In the genomic region with DNA sequence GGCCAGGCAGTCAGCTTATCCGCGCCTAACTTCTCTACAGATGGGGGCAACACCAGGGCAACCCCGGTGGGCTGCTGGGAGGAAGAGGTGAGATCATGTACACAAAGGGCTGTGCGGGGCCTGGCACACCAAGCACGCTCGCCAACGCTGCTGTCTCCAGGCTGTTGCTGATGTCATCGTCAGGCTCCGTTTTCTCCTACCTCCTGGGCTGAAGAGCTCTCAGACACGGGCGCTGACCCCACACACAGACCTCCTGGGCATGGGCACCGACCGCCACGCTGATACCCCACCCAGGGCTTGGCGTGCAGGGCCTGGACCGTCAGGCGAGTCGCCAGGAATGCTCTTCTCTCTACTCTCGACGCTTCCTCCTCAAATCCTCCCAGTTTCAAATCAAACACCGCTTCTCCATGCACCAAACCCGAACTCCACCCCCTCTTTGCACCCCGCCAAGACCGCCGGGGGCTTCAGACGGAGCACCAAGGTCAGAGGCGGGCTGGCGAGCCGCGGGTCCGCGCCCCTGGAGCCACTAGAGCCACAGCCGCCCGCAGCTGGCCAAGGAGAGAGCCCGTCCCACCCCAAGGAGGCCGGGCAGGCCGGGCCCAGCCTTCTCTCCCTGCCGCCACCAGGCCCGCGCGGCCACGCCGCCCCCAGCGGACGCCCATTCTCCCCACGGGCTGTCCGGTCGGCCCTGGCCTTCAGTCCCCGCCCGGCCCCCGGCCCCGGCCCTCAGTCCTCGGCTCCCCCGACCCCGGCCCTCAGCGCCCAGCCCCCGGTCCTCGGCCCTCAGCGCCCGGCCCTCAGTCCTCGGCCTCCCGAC, we compare ENCODE assay signal across 8 cellular contexts. TPM values are rescaled to one million over a fixed set of nuclear protein-coding genes. Genes with fewer than 3 reads are reported as not detected.
DNase-seq lines count a peak whose midpoint lies in the region; ATAC-seq, FAIRE-seq and TF ChIP-seq lines count a peak whose summit lies in the region.

No MANE protein-coding gene starts in this region.

- H3K4me3 ChIP-seq in foreskin fibroblast (ENCODE audit: low read depth in 1 of 2, low read length in 2 of 2) (peak overlapping the region; percentile 64 to 67), pancreas (peak overlapping the region; percentile 57 to 89 (median 74))

- ATAC-seq in HG02885 (IDR thresholded peaks at IDR 0.05; ENCODE audit: poor library complexity, unreplicated experiment) (peak; percentile 6), pancreas (peak; percentile 41 to 57 (median 50)), GM21825 (IDR thresholded peaks at IDR 0.05; ENCODE audit: unreplicated experiment) (no peak)
- no peak for ATAC-seq in activated CD8-positive, alpha-beta T cell treated with anti-CD3 and anti-CD28 coated beads, Interleukin-2, amount 10 ng/mL, durations not matched to agents 7 days and 5 days

- TF ChIP-seq CTCF in foreskin fibroblast (IDR thresholded peaks at IDR 0.05; ENCODE audit: low read depth, low read length) (no peak), pancreas (IDR thresholded peaks at IDR 0.05) (no peak)

- H3K36me3 ChIP-seq in pancreas = no peaks in the 10 kb centered on the region

- CTCF ChIA-PET in activated CD8-positive, alpha-beta T cell treated with anti-CD3 and anti-CD28 coated beads, Interleukin-2, amount 10 ng/mL, durations not matched to agents 7 days and 5 days (lab: Charles Lee) = interaction anchor here (0.8 to 5.6 kb wide), 18 partner anchors 8 to 147 kb away, joined by 3 to 23 read pairs (median 4); a partner anchor contains a TSS

- H3K27ac ChIP-seq in pancreas = peak overlapping the region; percentile 34 to 48 (median 44)

- 2 to 6% methylated on average over 32 to 62 of the region's 62 CpGs for WGBS in pancreas, 2 donors

- H3K27ac Mint-ChIP-seq in activated CD8-positive, alpha-beta T cell treated with anti-CD3 and anti-CD28 coated beads, Interleukin-2, amount 10 ng/mL, durations not matched to agents 7 days and 5 days = peak overlapping the region; percentile 84

- peaks cover 26 to 39% (median 33%) of the 10 kb centered on the region in 3 donors for H3K4me1 ChIP-seq in pancreas

- intact Hi-C loops in pancreas (cut with DNase I) = no loop called here

- H3K4me3 Mint-ChIP-seq in activated CD8-positive, alpha-beta T cell treated with anti-CD3 and anti-CD28 coated beads, Interleukin-2, amount 10 ng/mL, durations not matched to agents 7 days and 5 days = peak overlapping the region; percentile 93

- no peaks in the 10 kb centered on the region for H3K9me3 Mint-ChIP-seq in activated CD8-positive, alpha-beta T cell treated with anti-CD3 and anti-CD28 coated beads, Interleukin-2, amount 10 ng/mL, durations not matched to agents 7 days and 5 days (ENCODE audit: insufficient read depth)

- H3K9me3 ChIP-seq in pancreas = no peaks in the 10 kb centered on the region

- no peaks in the 10 kb centered on the region for H3K27me3 ChIP-seq in pancreas

- DNase-seq in AG20443 (ENCODE audit: low spot score) (peak; percentile 84), foreskin fibroblast (peak; percentile 40 to 73), pancreas (peak in 5 of 6 donors; percentile 42 to 87 (median 65)), HuH-7 (ENCODE audit: low spot score) (no peak)
- peak; percentile 65 for DNase-seq in activated CD8-positive, alpha-beta T cell treated with anti-CD3 and anti-CD28 coated beads, Interleukin-2, amount 10 ng/mL, durations not matched to agents 7 days and 5 days
- DNase-seq in activated CD4-positive, CD25-positive, alpha-beta regulatory T cell (lab: John Stamatoyannopoulos, UW) = no peak

- POLR2A ChIA-PET in activated CD8-positive, alpha-beta T cell treated with anti-CD3 and anti-CD28 coated beads, Interleukin-2, amount 10 ng/mL, durations not matched to agents 7 days and 5 days (lab: Charles Lee) = interaction anchor here (0.6 to 2.2 kb wide), 7 partner anchors 24 to 146 kb away, joined by 3 to 11 read pairs (median 3); a partner anchor contains a TSS

- FAIRE-seq in pancreas (lab: Jason Lieb, UNC) = no peak

- H3K4me1 Mint-ChIP-seq in activated CD8-positive, alpha-beta T cell treated with anti-CD3 and anti-CD28 coated beads, Interleukin-2, amount 10 ng/mL, durations not matched to agents 7 days and 5 days (ENCODE audit: low read depth) = peaks cover 63% of the 10 kb centered on the region

- peaks cover 25% of the 10 kb centered on the region for H3K36me3 Mint-ChIP-seq in activated CD8-positive, alpha-beta T cell treated with anti-CD3 and anti-CD28 coated beads, Interleukin-2, amount 10 ng/mL, durations not matched to agents 7 days and 5 days (ENCODE audit: low read depth)

- peaks cover 7% of the 10 kb centered on the region for H3K27me3 Mint-ChIP-seq in activated CD8-positive, alpha-beta T cell treated with anti-CD3 and anti-CD28 coated beads, Interleukin-2, amount 10 ng/mL, durations not matched to agents 7 days and 5 days (ENCODE audit: low read depth)

RNA-seq across cellular contexts. Expression of a gene that starts 0.8 kb away (rescaled TPM):
- 100 to 1,000 TPM; 177 to 183 TPM for total RNA-seq in activated CD8-positive, alpha-beta T cell treated with anti-CD3 and anti-CD28 coated beads, Interleukin-2, amount 10 ng/mL, durations not matched to agents 7 days and 5 days
- total RNA-seq in pancreas = 10 to 100 TPM; 36.8 to 76.2 (median 56.1) TPM
- polyA plus RNA-seq in pancreas = 10 to 100 TPM; 51.8 to 76.5 TPM

RNA-seq across cellular contexts. Expression of a gene that starts 7.3 kb away (rescaled TPM):
- total RNA-seq in activated CD8-positive, alpha-beta T cell treated with anti-CD3 and anti-CD28 coated beads, Interleukin-2, amount 10 ng/mL, durations not matched to agents 7 days and 5 days = 1 to 10 TPM; 4.1 to 4.2 TPM
- 10 to 100 TPM in 1 of 6 donors, 1 to 10 TPM in 5; 4.1 to 44.3 (median 6.4) TPM for total RNA-seq in pancreas
- 1 to 10 TPM; 2.1 to 4.8 TPM for polyA plus RNA-seq in pancreas

RNA-seq across cellular contexts. Expression of a gene that starts 12.6 kb away (rescaled TPM):
- total RNA-seq in activated CD8-positive, alpha-beta T cell treated with anti-CD3 and anti-CD28 coated beads, Interleukin-2, amount 10 ng/mL, durations not matched to agents 7 days and 5 days = under 1 TPM in 1 of 2 experiments, not detected in 1; 0.40 TPM
- under 1 TPM in 3 of 6 donors, not detected in 3; 0.40 to 0.54 (median 0.50) TPM for total RNA-seq in pancreas
- 1 to 10 TPM; 1.5 to 2.9 TPM for polyA plus RNA-seq in pancreas

RNA-seq across cellular contexts. Expression of a gene that starts 33.4 kb away (rescaled TPM):
- 100 to 1,000 TPM; 119 to 132 TPM for total RNA-seq in activated CD8-positive, alpha-beta T cell treated with anti-CD3 and anti-CD28 coated beads, Interleukin-2, amount 10 ng/mL, durations not matched to agents 7 days and 5 days
- 100 to 1,000 TPM in 4 of 6 donors, 10 to 100 TPM in 2; 50.3 to 162 (median 122) TPM for total RNA-seq in pancreas
- 100 to 1,000 TPM; 142 to 175 TPM for polyA plus RNA-seq in pancreas

RNA-seq across cellular contexts. Expression of a gene that starts 34.0 kb away (rescaled TPM):
- total RNA-seq in activated CD8-positive, alpha-beta T cell treated with anti-CD3 and anti-CD28 coated beads, Interleukin-2, amount 10 ng/mL, durations not matched to agents 7 days and 5 days = 100 to 1,000 TPM; 146 to 150 TPM
- 10 to 100 TPM; 15.9 to 27.1 (median 23.0) TPM for total RNA-seq in pancreas
- polyA plus RNA-seq in pancreas = 10 to 100 TPM; 56.8 to 70.1 TPM

Comparison
In these comparisons a context has a peak if more than half of its experiments do, and no peak if none do; other contexts are left out.
1. DNase-seq: peak in AG20443 (single experiment), activated CD8-positive, alpha-beta T cell treated with anti-CD3 and anti-CD28 coated beads, Interleukin-2, amount 10 ng/mL, durations not matched to agents 7 days and 5 days (single experiment), foreskin fibroblast (2 of 2) and pancreas (5 of 6); none in HuH-7 (single experiment) and activated CD4-positive, CD25-positive, alpha-beta regulatory T cell (0 of 4).
2. ATAC-seq: peak in HG02885 (single experiment) and pancreas (4 of 4); none in activated CD8-positive, alpha-beta T cell treated with anti-CD3 and anti-CD28 coated beads, Interleukin-2, amount 10 ng/mL, durations not matched to agents 7 days and 5 days (single experiment) and GM21825 (single experiment).